In genomic region chr12:71303199-71303598, GRCh38 we compare ENCODE assay signal across 29 cellular contexts.
DNase-seq lines count a peak whose midpoint lies in the region; ATAC-seq and TF ChIP-seq lines count a peak whose summit lies in the region.
"Had no signal": no experiment of that assay in that cellular context is flagged by ENCODE, and none has a peak within 500 bp of the region (broad histone marks: within the 10 kb centered on the region; RNA-seq: fewer than 3 reads in every experiment).

No MANE protein-coding gene starts in this region.

- H3K36me3 Mint-ChIP-seq in Calu3 (ENCODE audit: insufficient read depth, unreplicated experiment): peaks cover 4% of the 10 kb centered on the region
- H3K36me3 Mint-ChIP-seq: naive B cell; stimulated activated effector memory CD8-positive, alpha-beta T cell treated with anti-CD3 and anti-CD28 coated beads, Interleukin-12 subunit alpha, Interleukin-12 subunit beta, amount 100 ng/mL, for 72 hours had no signal

- TF ChIP-seq POLR2A in prostate gland (IDR thresholded peaks at IDR 0.05) (no peak), gastroesophageal sphincter (IDR thresholded peaks at IDR 0.05) (no peak)

- no peaks in the 10 kb centered on the region for H3K9me3 ChIP-seq in prostate gland
- no peaks in the 10 kb centered on the region for H3K9me3 ChIP-seq in gastroesophageal sphincter
- H3K9me3 ChIP-seq: BLaER1 treated with 17β-estradiol and CSF1 and Interleukin-3, amounts not matched to agents 10 nM and 100 nM; Peyer's patch; suprapubic skin had no signal

- no peaks in the 10 kb centered on the region for H3K27me3 Mint-ChIP-seq in Calu3 (ENCODE audit: unreplicated experiment)
- H3K27me3 Mint-ChIP-seq: dendritic cell treated with granulocyte-macrophage colony-stimulating factor and Interleukin-4, amounts not matched to agents 40 ng/mL and 50 ng/mL, for 4 days; T-helper 17 cell had no signal

- CTCF ChIA-PET in Calu3 (lab: Charles Lee): interaction anchor here (0.7 kb wide), 1 partner anchor 232 kb away, joined by 3 read pairs; no protein-coding TSS in a partner anchor

- intact Hi-C loops in Calu3 (cut with micrococcal nuclease; ENCODE audit: unreplicated experiment): no loop called here
- intact Hi-C loops in prostate gland (cut with DNase I): no loop called here

- H3K4me1 Mint-ChIP-seq in Calu3 (ENCODE audit: low read depth, unreplicated experiment): peaks cover 25% of the 10 kb centered on the region
- H3K4me1 Mint-ChIP-seq: H9; naive B cell; stimulated activated effector memory CD8-positive, alpha-beta T cell treated with anti-CD3 and anti-CD28 coated beads, Interleukin-12 subunit alpha, Interleukin-12 subunit beta, amount 100 ng/mL, for 72 hours; T-helper 17 cell had no signal

- TF ChIP-seq CTCF in Calu3 (IDR thresholded peaks at IDR 0.05; ENCODE audit: unreplicated experiment): no peak
- no peak for TF ChIP-seq CTCF in choroid plexus epithelial cell (conservative IDR thresholded peaks at IDR 0.05; ENCODE audit: low read depth, low read length)
- TF ChIP-seq CTCF in prostate gland (IDR thresholded peaks at IDR 0.05): no peak
- TF ChIP-seq CTCF in gastroesophageal sphincter (IDR thresholded peaks at IDR 0.05): no peak

- H3K4me3 ChIP-seq in choroid plexus epithelial cell (ENCODE audit: low read depth, low read length): no peak overlapping the region
- H3K4me3 ChIP-seq in prostate gland: no peak overlapping the region
- H3K4me3 ChIP-seq in gastroesophageal sphincter: no peak overlapping the region
- H3K4me3 ChIP-seq: BLaER1 treated with 17β-estradiol and CSF1 and Interleukin-3, amounts not matched to agents 10 nM and 100 nM; GM12878; hepatocyte; left ventricle myocardium inferior; Peyer's patch; SK-N-MC; suprapubic skin had no signal

- H3K4me1 ChIP-seq in prostate gland (replicated peaks): no peaks in the 10 kb centered on the region
- no peaks in the 10 kb centered on the region for H3K4me1 ChIP-seq in gastroesophageal sphincter
- H3K4me1 ChIP-seq: BLaER1 treated with 17β-estradiol and CSF1 and Interleukin-3, amounts not matched to agents 10 nM and 100 nM; left ventricle myocardium inferior; Peyer's patch had no signal

- BruUV-seq in Calu3 (replicated peaks; lab: Mats Ljungman, UMichigan): no TSS peak

- H3K27ac ChIP-seq in prostate gland (no peak overlapping the region), gastroesophageal sphincter (no peak overlapping the region)
- H3K27ac ChIP-seq: BLaER1 treated with 17β-estradiol and CSF1 and Interleukin-3, amounts not matched to agents 10 nM and 100 nM; hepatocyte; left ventricle myocardium inferior; Peyer's patch; SK-N-MC; suprapubic skin had no signal

- H3K27ac Mint-ChIP-seq in Calu3 (ENCODE audit: unreplicated experiment): peak overlapping the region; percentile 32
- H3K27ac Mint-ChIP-seq: dendritic cell treated with granulocyte-macrophage colony-stimulating factor and Interleukin-4, amounts not matched to agents 40 ng/mL and 50 ng/mL, for 4 days; naive B cell; stimulated activated effector memory CD8-positive, alpha-beta T cell treated with anti-CD3 and anti-CD28 coated beads, Interleukin-12 subunit alpha, Interleukin-12 subunit beta, amount 100 ng/mL, for 72 hours; T-helper 17 cell had no signal

- H3K4me3 Mint-ChIP-seq in Calu3 (ENCODE audit: low read depth, unreplicated experiment): no peak overlapping the region
- H3K4me3 Mint-ChIP-seq: dendritic cell treated with granulocyte-macrophage colony-stimulating factor and Interleukin-4, amounts not matched to agents 40 ng/mL and 50 ng/mL, for 4 days; H9; naive B cell; stimulated activated effector memory CD8-positive, alpha-beta T cell treated with anti-CD3 and anti-CD28 coated beads, Interleukin-12 subunit alpha, Interleukin-12 subunit beta, amount 100 ng/mL, for 72 hours had no signal

- H3K36me3 ChIP-seq in prostate gland (no peaks in the 10 kb centered on the region), gastroesophageal sphincter (no peaks in the 10 kb centered on the region)
- H3K36me3 ChIP-seq: BLaER1 treated with 17β-estradiol and CSF1 and Interleukin-3, amounts not matched to agents 10 nM and 100 nM; left ventricle myocardium inferior; Peyer's patch; suprapubic skin had no signal

- ATAC-seq in gastroesophageal sphincter (no peak), GM21360 (IDR thresholded peaks at IDR 0.05; ENCODE audit: unreplicated experiment) (no peak)
- ATAC-seq: GM12878; stimulated activated effector memory CD8-positive, alpha-beta T cell treated with anti-CD3 and anti-CD28 coated beads, Interleukin-12 subunit alpha, Interleukin-12 subunit beta, amount 100 ng/mL, for 72 hours; T-helper 17 cell had no signal

- TF ChIP-seq EP300 in gastroesophageal sphincter (IDR thresholded peaks at IDR 0.05): no peak

- H3K9me3 Mint-ChIP-seq in Calu3 (ENCODE audit: low read depth, unreplicated experiment): no peaks in the 10 kb centered on the region

- H3K27me3 ChIP-seq in prostate gland (replicated peaks; ENCODE audit: insufficient read depth) (no peaks in the 10 kb centered on the region), gastroesophageal sphincter (no peaks in the 10 kb centered on the region)
- H3K27me3 ChIP-seq: BLaER1 treated with 17β-estradiol and CSF1 and Interleukin-3, amounts not matched to agents 10 nM and 100 nM; hepatocyte; Peyer's patch; suprapubic skin had no signal

- DNase-seq in Calu3 (no peak), OCI-M1 (lab: John Stamatoyannopoulos, UW) (peak; percentile 49), choroid plexus epithelial cell (ENCODE audit: low read depth) (peak; percentile 44), kidney glomerular epithelial cell (lab: John Stamatoyannopoulos, UW) (peak; percentile 57), NCI-H446 treated with DMSO at 0.1 percent for 48 hours (lab: John Stamatoyannopoulos, UW) (no peak), prostate gland (ENCODE audit: low spot score) (no peak)
- DNase-seq: activated CD4-positive, alpha-beta T cell treated with anti-CD3 and anti-CD28 coated beads for 1 hour; activated gamma-delta T cell treated with Interleukin-2 at 50 U/mL for 16 hours; activated T-cell treated with anti-CD3 and anti-CD28 coated beads, Interleukin-2, amount 50 U/mL, for 1 hour; COR-L47; H9; KBM-7; left ventricle myocardium inferior; naive B cell; NCI-H1436 treated with DMSO at 0.1 percent for 48 hours; NCI-H524 treated with DMSO at 0.1 percent for 48 hours; Peyer's patch; retina; stimulated activated CD4-positive, alpha-beta T cell treated with anti-CD3 and anti-CD28 coated beads, Interleukin-2, amount 100 ng/mL, for 48 hours; T-helper 17 cell had no signal

Comparison
In these comparisons a context has a peak if more than half of its experiments do, and no peak if none do; other contexts are left out.
1. DNase-seq: peak in OCI-M1 (single experiment), choroid plexus epithelial cell (single experiment) and kidney glomerular epithelial cell (single experiment); none in Calu3 (single experiment), NCI-H446 treated with DMSO at 0.1 percent for 48 hours (single experiment) and prostate gland (single experiment).